Comparison of ENCODE assay signal across 8 cellular contexts in genomic region chr17:39622380-39623006, GRCh38. TPM values are rescaled to one million over a fixed set of nuclear protein-coding genes. Genes with fewer than 3 reads are reported as not detected.
DNase-seq lines count a peak whose midpoint lies in the region; ATAC-seq and TF ChIP-seq lines count a peak whose summit lies in the region.

No MANE protein-coding gene starts in this region.

- H3K27ac Mint-ChIP-seq in brain (peak overlapping the region; percentile 48 to 94 (median 81)), endodermal cell (no peak overlapping the region)

- H3F3A ChIP-seq in PC-9 (ENCODE audit: insufficient read depth, low read depth): peaks cover 21% of the 10 kb centered on the region

- H3K27me3 Mint-ChIP-seq in brain (peaks cover 32% of the 10 kb centered on the region), endodermal cell (ENCODE audit: insufficient read depth) (peaks cover 82% of the 10 kb centered on the region)

- peak overlapping the region; percentile 63 for H3K4me2 ChIP-seq in PC-9

- no peaks in the 10 kb centered on the region for H3K9me2 ChIP-seq in PC-9 (ENCODE audit: insufficient read depth)

- H3K4me3 Mint-ChIP-seq in brain (peak overlapping the region; percentile 51 to 81 (median 76)), endodermal cell (no peak overlapping the region)

- in situ Hi-C loops in G401 (cut with HindIII; ENCODE audit: low sequenced_read_pairs): no loop called here

- no peaks in the 10 kb centered on the region for H3K79me2 ChIP-seq in PC-9 (ENCODE audit: low read depth)

- WGBS in endodermal cell (ENCODE audit: insufficient coverage in 1 of 2, insufficient read length in 1 of 2), 2 experiments: 67 to 69% methylated on average over 11 to 16 of the region's 16 CpGs

- H3K27me3 ChIP-seq in PC-9 (ENCODE audit: insufficient read depth, low read depth) (no peaks in the 10 kb centered on the region), endodermal cell (ENCODE audit: control insufficient read depth, insufficient read depth, low read length, poor library complexity, severe bottlenecking) (peaks cover 71% of the 10 kb centered on the region)

- H3K27ac ChIP-seq in 22Rv1 (peak overlapping the region; percentile 47), PC-9 (no peak overlapping the region), endodermal cell (ENCODE audit: low read depth, low read length) (no peak overlapping the region)

- peaks cover 57% of the 10 kb centered on the region for H3K4me1 Mint-ChIP-seq in brain
- H3K4me1 Mint-ChIP-seq in endodermal cell: peaks cover 7% of the 10 kb centered on the region

- POLR2A ChIA-PET in PC-9 (lab: Charles Lee; ENCODE audit: unreplicated experiment): no interaction called here

- H2AFZ ChIP-seq in PC-9: no peak overlapping the region

- H3K4me3 ChIP-seq in PC-9 (no peak overlapping the region), endodermal cell (ENCODE audit: low read length) (no peak overlapping the region)

- CTCF ChIA-PET in PC-9 (lab: Charles Lee): interaction anchor here (0.6 to 1.5 kb wide), 5 partner anchors 63 to 358 kb away, joined by 3 to 7 read pairs (median 3); partner anchors contain the start of genes IKZF3 and PSMD3

- H4K20me1 ChIP-seq in PC-9 (ENCODE audit: insufficient read depth): no peaks in the 10 kb centered on the region

- intact Hi-C loops in PC-9 (cut with micrococcal nuclease; ENCODE audit: unreplicated experiment): loop anchor here (1.0 to 5.0 kb wide), 7 partner anchors 50 to 545 kb away; partner anchors contain the start of genes IKZF3 and PSMD3

- H3K36me3 ChIP-seq in PC-9 (ENCODE audit: low read depth): no peaks in the 10 kb centered on the region
- H3K36me3 ChIP-seq in endodermal cell (ENCODE audit: control insufficient read depth, insufficient read depth, low read length): no peaks in the 10 kb centered on the region

- no peak overlapping the region for H3K9ac ChIP-seq in endodermal cell (ENCODE audit: extremely low read depth, low read length, poor library complexity, severe bottlenecking)

- H3K36me3 Mint-ChIP-seq in brain (no peaks in the 10 kb centered on the region), endodermal cell (ENCODE audit: low read depth) (no peaks in the 10 kb centered on the region)

- ATAC-seq in GM21390 (IDR thresholded peaks at IDR 0.05; ENCODE audit: unreplicated experiment): peak; percentile 23

- H3K9me3 Mint-ChIP-seq in brain: no peaks in the 10 kb centered on the region
- no peaks in the 10 kb centered on the region for H3K9me3 Mint-ChIP-seq in endodermal cell

- 0 out of 2 replicates have a peak, but pooled peaks cover 8% of the 10 kb centered on the region for H3K4me1 ChIP-seq in PC-9 (replicated peaks; ENCODE audit: insufficient read depth)
- peaks cover under 1% of the 10 kb centered on the region for H3K4me1 ChIP-seq in endodermal cell (ENCODE audit: control insufficient read depth, insufficient read depth, low read length)

- TF ChIP-seq CTCF in 22Rv1 (IDR thresholded peaks at IDR 0.05): no peak
- no peak for TF ChIP-seq CTCF in PC-9 (conservative IDR thresholded peaks at IDR 0.05)
- no peak for TF ChIP-seq CTCF in brain (conservative IDR thresholded peaks at IDR 0.05)
- no peak for TF ChIP-seq CTCF in endodermal cell (conservative IDR thresholded peaks at IDR 0.05)

- DNase-seq in PC-9: no peak
- no peak for DNase-seq in G401 (ENCODE audit: low spot score)
- no peak for DNase-seq in cerebellar nuclear complex (lab: John Stamatoyannopoulos, UW)
- no peak for DNase-seq in endodermal cell
- DNase-seq in A172 (ENCODE audit: low spot score): no peak

- BruUV-seq in PC-9 (replicated peaks; lab: Mats Ljungman, UMichigan): no TSS peak

- H3K9me3 ChIP-seq in PC-9 (ENCODE audit: insufficient read depth, low read depth): no peaks in the 10 kb centered on the region
- no peaks in the 10 kb centered on the region for H3K9me3 ChIP-seq in endodermal cell (ENCODE audit: control insufficient read depth, low read length)

RNA-seq across cellular contexts. Expression of gene PPP1R1B, which starts 4.3 kb away (rescaled TPM):
- not detected in 2 replicates for total RNA-seq in PC-9 (2021)
- polyA plus RNA-seq in brain (ENCODE audit: insufficient read depth, low read depth, low replicate concordance): 154 TPM
- total RNA-seq in G401 (2014; rRNA removed; shearing (Covaris generic)): 3.4 and 8.6 TPM in 2 replicates
- total RNA-seq in endodermal cell: 1 to 10 TPM; 1.0 to 2.1 TPM
- 0.46 TPM for polyA plus RNA-seq in endodermal cell (2013, experiment 1 of 2)
- not detected for polyA plus RNA-seq in endodermal cell (2013, experiment 2 of 2)
- total RNA-seq in A172 (2014; rRNA removed; shearing (Covaris generic)): not detected in 2 replicates

RNA-seq across cellular contexts. Expression of gene STARD3, which starts 14.5 kb away (rescaled TPM):
- total RNA-seq in PC-9 (2021) (47.7 and 55.9 TPM in 2 replicates), endodermal cell (10 to 100 TPM; 60.3 to 60.5 TPM)
- polyA plus RNA-seq in brain (ENCODE audit: insufficient read depth, low read depth, low replicate concordance): 53.8 TPM
- total RNA-seq in G401 (2014; rRNA removed; shearing (Covaris generic)): 30.8 and 45.5 TPM in 2 replicates
- 52.0 TPM for polyA plus RNA-seq in endodermal cell (2013, experiment 1 of 2)
- 54.0 TPM for polyA plus RNA-seq in endodermal cell (2013, experiment 2 of 2)
- total RNA-seq in A172 (2014; rRNA removed; shearing (Covaris generic)): 35.1 and 42.9 TPM in 2 replicates

RNA-seq across cellular contexts. Expression of gene NEUROD2, which starts 14.8 kb away (rescaled TPM):
- not detected in 2 replicates for total RNA-seq in PC-9 (2021)
- 8.1 TPM for polyA plus RNA-seq in brain (ENCODE audit: insufficient read depth, low read depth, low replicate concordance)
- total RNA-seq in G401 (2014; rRNA removed; shearing (Covaris generic)): not detected in 2 replicates
- total RNA-seq in endodermal cell: not detected
- polyA plus RNA-seq in endodermal cell (2013, experiment 1 of 2): not detected
- not detected for polyA plus RNA-seq in endodermal cell (2013, experiment 2 of 2)
- total RNA-seq in A172 (2014; rRNA removed; shearing (Covaris generic)): not detected in 2 replicates

RNA-seq across cellular contexts. Expression of gene TCAP, which starts 42.7 kb away (rescaled TPM):
- 1.2 and 1.6 TPM in 2 replicates for total RNA-seq in PC-9 (2021)
- polyA plus RNA-seq in brain (ENCODE audit: insufficient read depth, low read depth, low replicate concordance): 2.1 TPM
- total RNA-seq in G401 (2014; rRNA removed; shearing (Covaris generic)): 0.43 and 0.44 TPM in 2 replicates
- total RNA-seq in endodermal cell: 1 to 10 TPM; 1.5 to 1.9 TPM
- 2.5 TPM for polyA plus RNA-seq in endodermal cell (2013, experiment 1 of 2)
- polyA plus RNA-seq in endodermal cell (2013, experiment 2 of 2): 2.1 TPM
- 0.19 and 0.26 TPM in 2 replicates for total RNA-seq in A172 (2014; rRNA removed; shearing (Covaris generic))

RNA-seq across cellular contexts. Expression of gene PNMT, which starts 45.8 kb away (rescaled TPM):
- 0.75 and 1.1 TPM in 2 replicates for total RNA-seq in PC-9 (2021)
- polyA plus RNA-seq in brain (ENCODE audit: insufficient read depth, low read depth, low replicate concordance): 2.9 TPM
- not detected in 2 replicates for total RNA-seq in G401 (2014; rRNA removed; shearing (Covaris generic))
- 1 to 10 TPM in 1 of 2 donors, under 1 TPM in 1; 0.55 to 1.0 TPM for total RNA-seq in endodermal cell
- polyA plus RNA-seq in endodermal cell (2013, experiment 1 of 2): 0.71 TPM
- polyA plus RNA-seq in endodermal cell (2013, experiment 2 of 2): 0.37 TPM
- total RNA-seq in A172 (2014; rRNA removed; shearing (Covaris generic)): not detected in 2 replicates
